In genomic region chr14:67513631-67514108, GRCh38 we compare ENCODE assay signal across 8 cellular contexts. TPM values are rescaled to one million over a fixed set of nuclear protein-coding genes. Genes with fewer than 3 reads are reported as not detected.
A peak's percentile ranks its signal among the peaks of the same experiment; 100 is the strongest.
DNase-seq lines count a peak whose midpoint lies in the region; ATAC-seq lines count a peak whose summit lies in the region.

No MANE protein-coding gene starts in this region.

- no peak for DNase-seq in activated naive CD8-positive, alpha-beta T cell treated with anti-CD3 and anti-CD28 coated beads for 36 hours
- no peak for DNase-seq in aorta
- no peak for DNase-seq in NCI-H226

- no peaks in the 10 kb centered on the region for H3K36me3 Mint-ChIP-seq in activated naive CD8-positive, alpha-beta T cell
- no peaks in the 10 kb centered on the region for H3K36me3 Mint-ChIP-seq in activated naive CD8-positive, alpha-beta T cell treated with anti-CD3 and anti-CD28 coated beads for 36 hours

- H3K9me3 ChIP-seq in muscle layer of colon (ENCODE audit: low read length) = no peaks in the 10 kb centered on the region
- H3K9me3 ChIP-seq in aorta (ENCODE audit: control insufficient read depth, low read length) = no peaks in the 10 kb centered on the region

- H3K27me3 ChIP-seq in muscle layer of colon (ENCODE audit: control insufficient read depth in 1 of 2, insufficient read depth in 2 of 2, low read length in 2 of 2) = no peaks in the 10 kb centered on the region
- no peaks in the 10 kb centered on the region for H3K27me3 ChIP-seq in aorta (ENCODE audit: control insufficient read depth in 1 of 2, insufficient read depth in 2 of 2, low read length in 1 of 2)

- no peaks in the 10 kb centered on the region for H3K9me3 Mint-ChIP-seq in activated naive CD8-positive, alpha-beta T cell (ENCODE audit: low read depth)
- no peaks in the 10 kb centered on the region for H3K9me3 Mint-ChIP-seq in activated naive CD8-positive, alpha-beta T cell treated with anti-CD3 and anti-CD28 coated beads for 36 hours

- H3K4me1 Mint-ChIP-seq in activated naive CD8-positive, alpha-beta T cell (ENCODE audit: low read depth) = peaks cover 25% of the 10 kb centered on the region
- H3K4me1 Mint-ChIP-seq in activated naive CD8-positive, alpha-beta T cell treated with anti-CD3 and anti-CD28 coated beads for 36 hours = peaks cover 29% of the 10 kb centered on the region

- intact Hi-C loops in aorta (cut with DNase I) = no loop called here

- H3K36me3 ChIP-seq in muscle layer of colon (ENCODE audit: insufficient read depth, low read length) (no peaks in the 10 kb centered on the region), aorta (ENCODE audit: control insufficient read depth in 1 of 2, insufficient read depth in 2 of 2, low read length in 1 of 2) (no peaks in the 10 kb centered on the region)

- H3K27ac ChIP-seq in angular gyrus (ENCODE audit: low read depth, low read length) = peak overlapping the region; percentile 54
- H3K27ac ChIP-seq in muscle layer of colon (ENCODE audit: low read depth, low read length) = peak overlapping the region; percentile 53
- H3K27ac ChIP-seq in aorta (ENCODE audit: low read depth in 1 of 2, low read length in 2 of 2) = no peak overlapping the region

- H3K27me3 Mint-ChIP-seq in activated naive CD8-positive, alpha-beta T cell = no peaks in the 10 kb centered on the region
- H3K27me3 Mint-ChIP-seq in activated naive CD8-positive, alpha-beta T cell treated with anti-CD3 and anti-CD28 coated beads for 36 hours = no peaks in the 10 kb centered on the region

- peak; percentile 16 for ATAC-seq in aorta (ENCODE audit: low FRiP score)
- no peak for ATAC-seq in GM18498 (IDR thresholded peaks at IDR 0.05; ENCODE audit: unreplicated experiment)
- ATAC-seq in GM21619 (IDR thresholded peaks at IDR 0.05; ENCODE audit: unreplicated experiment) = no peak

- H3K4me3 Mint-ChIP-seq in activated naive CD8-positive, alpha-beta T cell = peak overlapping the region; percentile 81
- no peak overlapping the region for H3K4me3 Mint-ChIP-seq in activated naive CD8-positive, alpha-beta T cell treated with anti-CD3 and anti-CD28 coated beads for 36 hours

- H3K9ac ChIP-seq in muscle layer of colon (ENCODE audit: low read length) = no peak overlapping the region

- H3K4me3 ChIP-seq in muscle layer of colon (ENCODE audit: low read depth in 1 of 2, low read length in 2 of 2) = peak overlapping the region in 1 of 2 donors; percentile 75
- H3K4me3 ChIP-seq in aorta (ENCODE audit: low read length in 2 of 2) = no peak overlapping the region

- H3K4me1 ChIP-seq in muscle layer of colon (ENCODE audit: insufficient read depth, low read length) (peaks cover 16% of the 10 kb centered on the region), aorta (ENCODE audit: control insufficient read depth in 1 of 2, insufficient read depth in 2 of 2, low read length in 2 of 2) (no peaks in the 10 kb centered on the region)

- WGBS in aorta, 2 donors = 88 to 100% methylated on average over 1 of the region's 1 CpG

- peak overlapping the region; percentile 28 for H3K27ac Mint-ChIP-seq in activated naive CD8-positive, alpha-beta T cell
- H3K27ac Mint-ChIP-seq in activated naive CD8-positive, alpha-beta T cell treated with anti-CD3 and anti-CD28 coated beads for 36 hours = no peak overlapping the region

RNA-seq across cellular contexts. Expression of gene PLEKHH1, which starts 19.4 kb away (rescaled TPM):
- total RNA-seq in activated naive CD8-positive, alpha-beta T cell treated with anti-CD3 and anti-CD28 coated beads for 36 hours = 1 to 10 TPM; 2.4 to 3.3 TPM
- total RNA-seq in aorta = 1 to 10 TPM; 1.6 to 3.9 TPM
- 10 to 100 TPM in 1 of 2 donors, under 1 TPM in 1; 0.59 to 14.0 TPM for polyA plus RNA-seq in aorta

RNA-seq across cellular contexts. Expression of gene TMEM229B, which starts 25.1 kb away (rescaled TPM):
- 1 to 10 TPM; 3.1 to 3.5 TPM for total RNA-seq in activated naive CD8-positive, alpha-beta T cell treated with anti-CD3 and anti-CD28 coated beads for 36 hours
- total RNA-seq in aorta = 1 to 10 TPM; 2.2 to 4.8 TPM
- polyA plus RNA-seq in aorta = 1 to 10 TPM in 1 of 2 donors, under 1 TPM in 1; 0.28 to 2.4 TPM

Comparison
In these comparisons a context has a peak if more than half of its experiments do, and no peak if none do; other contexts are left out.
1. H3K27ac ChIP-seq: peak in angular gyrus (single experiment) and muscle layer of colon (single experiment); none in aorta (0 of 2).